9 cellular contexts compared by ENCODE assay signal in genomic region chr10:71889388-71889987, GRCh38. TPM values are rescaled to one million over a fixed set of nuclear protein-coding genes. Genes with fewer than 3 reads are reported as not detected.
DNase-seq lines count a peak whose midpoint lies in the region; ATAC-seq lines count a peak whose summit lies in the region.
"Had no signal": no experiment of that assay in that cellular context is flagged by ENCODE, and none has a peak within 500 bp of the region (broad histone marks: within the 10 kb centered on the region; RNA-seq: fewer than 3 reads in every experiment).

No MANE protein-coding gene starts in this region.

- peak overlapping the region; percentile 93 to 100 (median 98) for H3K27ac ChIP-seq in BLaER1 treated with 17β-estradiol and CSF1 and Interleukin-3, amounts not matched to agents 10 nM and 100 nM
- H3K27ac ChIP-seq in Karpas-422 (ENCODE audit: low read length) = no peak overlapping the region

- peaks cover 11% of the 10 kb centered on the region for H3K4me1 Mint-ChIP-seq in central memory CD8-positive, alpha-beta T cell

- ATAC-seq in central memory CD8-positive, alpha-beta T cell (replicated peaks; ENCODE audit: extremely low read depth, poor library complexity, severe bottlenecking) = no peak
- ATAC-seq in HG02938 (IDR thresholded peaks at IDR 0.05; ENCODE audit: unreplicated experiment) (no peak), GM19467 (IDR thresholded peaks at IDR 0.05; ENCODE audit: unreplicated experiment) (no peak), HG02840 (IDR thresholded peaks at IDR 0.05; ENCODE audit: low FRiP score, unreplicated experiment) (no peak)

- DNase-seq in Karpas-422 (peak; percentile 52), NCI-H1105 treated with DMSO at 0.1 percent for 48 hours (lab: John Stamatoyannopoulos, UW) (no peak)
- DNase-seq in central memory CD8-positive, alpha-beta T cell (ENCODE audit: low spot score in 2 of 2) = no peak

- no peaks in the 10 kb centered on the region for H3K9me3 ChIP-seq in BLaER1 treated with 17β-estradiol and CSF1 and Interleukin-3, amounts not matched to agents 10 nM and 100 nM (replicated peaks in 1 of 11)
- H3K9me3 ChIP-seq in Karpas-422 (ENCODE audit: low read length) (no peaks in the 10 kb centered on the region), mononuclear cell (ENCODE audit: low read depth, low read length) (no peaks in the 10 kb centered on the region)
- H3K9me3 ChIP-seq: mucosa of descending colon had no signal

- no peaks in the 10 kb centered on the region for H3K9me3 Mint-ChIP-seq in central memory CD8-positive, alpha-beta T cell

- H4K20me1 ChIP-seq in BLaER1 treated with 17β-estradiol and CSF1 and Interleukin-3, amounts not matched to agents 10 nM and 100 nM = no peaks in the 10 kb centered on the region
- H4K20me1 ChIP-seq in Karpas-422 (ENCODE audit: insufficient read depth, low read depth, low read length) = no peaks in the 10 kb centered on the region

- H2AFZ ChIP-seq in Karpas-422 (ENCODE audit: low read length) = no peak overlapping the region

- peaks cover 37% of the 10 kb centered on the region for H3K27me3 Mint-ChIP-seq in central memory CD8-positive, alpha-beta T cell

- no peaks in the 10 kb centered on the region for H3K9me2 ChIP-seq in Karpas-422 (replicated peaks; ENCODE audit: insufficient read depth, low read length)

- peak overlapping the region; percentile 81 to 98 (median 85) for H3K9ac ChIP-seq in BLaER1 treated with 17β-estradiol and CSF1 and Interleukin-3, amounts not matched to agents 10 nM and 100 nM
- H3K9ac ChIP-seq in Karpas-422 (ENCODE audit: low read length) = peak overlapping the region; percentile 44

- H3K27ac Mint-ChIP-seq in central memory CD8-positive, alpha-beta T cell (ENCODE audit: low read depth) = no peak overlapping the region

- no peaks in the 10 kb centered on the region for H3K36me3 ChIP-seq in BLaER1 treated with 17β-estradiol and CSF1 and Interleukin-3, amounts not matched to agents 10 nM and 100 nM
- H3K36me3 ChIP-seq in Karpas-422 (ENCODE audit: insufficient read depth, low read length) = no peaks in the 10 kb centered on the region

- no peaks in the 10 kb centered on the region for H3K79me2 ChIP-seq in Karpas-422 (ENCODE audit: low read length)

- H3K4me3 Mint-ChIP-seq in central memory CD8-positive, alpha-beta T cell = peak overlapping the region; percentile 64

- peaks cover 35 to 94% (median 93%) of the 10 kb centered on the region in 10 experiments for H3K4me1 ChIP-seq in BLaER1 treated with 17β-estradiol and CSF1 and Interleukin-3, amounts not matched to agents 10 nM and 100 nM
- H3K4me1 ChIP-seq in Karpas-422 (ENCODE audit: low read length) (peaks cover 24% of the 10 kb centered on the region), mononuclear cell (ENCODE audit: insufficient read depth, low read length) (peaks cover 73% of the 10 kb centered on the region)

- H3K27me3 ChIP-seq in BLaER1 treated with 17β-estradiol and CSF1 and Interleukin-3, amounts not matched to agents 10 nM and 100 nM = no peaks in the 10 kb centered on the region
- H3K27me3 ChIP-seq in Karpas-422 (ENCODE audit: low read length) (no peaks in the 10 kb centered on the region; the same call in 1 of the 2 replicates), mononuclear cell (ENCODE audit: insufficient read depth, low read length) (no peaks in the 10 kb centered on the region)

- peak overlapping the region; percentile 26 to 50 (median 38); a peak in 18 of 20 replicates for H3K4me3 ChIP-seq in BLaER1 treated with 17β-estradiol and CSF1 and Interleukin-3, amounts not matched to agents 10 nM and 100 nM
- peak overlapping the region; percentile 48; the same call in 1 of the 2 replicates for H3K4me3 ChIP-seq in Karpas-422 (ENCODE audit: low read length)
- H3K4me3 ChIP-seq in mononuclear cell (ENCODE audit: low read length) = peak overlapping the region; percentile 37
- H3K4me3 ChIP-seq: mucosa of descending colon had no signal

- H3K4me2 ChIP-seq in BLaER1 treated with 17β-estradiol and CSF1 and Interleukin-3, amounts not matched to agents 10 nM and 100 nM = peak overlapping the region; percentile 88 to 99 (median 97)
- peak overlapping the region; percentile 76 for H3K4me2 ChIP-seq in Karpas-422 (ENCODE audit: low read depth, low read length, poor library complexity, severe bottlenecking)

- no peaks in the 10 kb centered on the region for H3K36me3 Mint-ChIP-seq in central memory CD8-positive, alpha-beta T cell (ENCODE audit: insufficient read depth)

RNA-seq across cellular contexts. Expression of gene PSAP, which starts 38.4 kb away (rescaled TPM):
- total RNA-seq in Karpas-422 (2014; rRNA removed; shearing (Covaris generic); ENCODE audit: low replicate concordance) = 114 and 201 TPM in 2 replicates
- total RNA-seq in mononuclear cell = 1,522 TPM
